1 cellular context compared by ENCODE assay signal in the genomic region with DNA sequence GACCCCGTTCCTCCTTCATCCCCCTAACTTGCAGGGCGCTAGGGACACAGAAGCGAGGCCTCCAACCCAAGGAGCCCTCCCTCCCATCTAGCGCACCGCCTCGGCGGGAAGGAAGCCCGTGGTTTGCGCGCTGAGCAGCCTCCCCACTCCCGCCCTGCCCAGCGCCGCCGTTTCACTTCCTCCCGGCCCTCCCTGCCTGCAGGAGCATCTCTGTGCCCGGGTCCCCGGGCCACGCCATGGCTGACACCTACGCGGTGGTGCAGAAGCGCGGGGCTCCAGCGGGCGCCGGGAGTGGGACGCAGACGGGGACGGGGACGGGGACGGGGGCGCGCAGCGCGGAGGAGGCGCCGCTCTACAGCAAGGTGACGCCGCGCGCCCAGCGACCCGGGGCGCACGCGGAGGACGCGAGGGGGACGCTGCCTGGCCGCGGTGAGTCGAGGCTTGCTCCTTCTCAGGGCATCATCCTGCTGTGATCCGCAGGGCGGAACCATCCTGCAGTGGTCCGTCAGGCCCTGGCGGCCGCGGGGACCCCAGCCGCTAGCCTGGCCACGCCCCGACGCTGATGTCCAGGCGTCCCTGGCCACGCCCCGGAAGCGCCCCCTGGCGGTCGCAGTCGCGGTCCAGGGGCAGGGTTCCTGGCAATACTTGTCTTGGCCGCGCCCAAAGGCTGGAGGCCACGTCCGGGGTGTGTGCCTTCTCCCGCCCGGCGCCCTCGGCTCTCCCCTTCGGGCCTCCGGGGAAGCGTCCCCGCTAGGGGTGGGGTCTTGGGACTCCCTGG.
TF ChIP-seq lines count a peak whose summit lies in the region.

No MANE protein-coding gene starts in this region.

TF ChIP-seq in K562, 482 proteins besides CTCF, POLR2A, EP300 and RAD21 (continued from another document and continues in another):
- TF ChIP-seq, protein P1, sequence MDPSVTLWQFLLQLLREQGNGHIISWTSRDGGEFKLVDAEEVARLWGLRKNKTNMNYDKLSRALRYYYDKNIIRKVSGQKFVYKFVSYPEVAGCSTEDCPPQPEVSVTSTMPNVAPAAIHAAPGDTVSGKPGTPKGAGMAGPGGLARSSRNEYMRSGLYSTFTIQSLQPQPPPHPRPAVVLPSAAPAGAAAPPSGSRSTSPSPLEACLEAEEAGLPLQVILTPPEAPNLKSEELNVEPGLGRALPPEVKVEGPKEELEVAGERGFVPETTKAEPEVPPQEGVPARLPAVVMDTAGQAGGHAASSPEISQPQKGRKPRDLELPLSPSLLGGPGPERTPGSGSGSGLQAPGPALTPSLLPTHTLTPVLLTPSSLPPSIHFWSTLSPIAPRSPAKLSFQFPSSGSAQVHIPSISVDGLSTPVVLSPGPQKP (CRISPR knock-in tag; IDR thresholded peaks at IDR 0.05): no peak
- peak; percentile 50; the same call in 1 of the 2 replicates for TF ChIP-seq RNF2 (IDR thresholded peaks at IDR 0.05)
- no peak for TF ChIP-seq RBM17 (IDR thresholded peaks at IDR 0.05; ENCODE audit: borderline replicate concordance, low read depth, low read length)
- no peak for TF ChIP-seq MAFG (tag; conservative IDR thresholded peaks at IDR 0.05)
- TF ChIP-seq CHD4 (IDR thresholded peaks at IDR 0.05; ENCODE audit: insufficient read depth, insufficient replicate concordance, low read depth, low read length, poor library complexity, severe bottlenecking): no peak
- TF ChIP-seq PYGO2 (tag; IDR thresholded peaks at IDR 0.05): no peak
- TF ChIP-seq NFRKB (IDR thresholded peaks at IDR 0.05; ENCODE audit: low read depth): no peak
- TF ChIP-seq, protein P2, sequence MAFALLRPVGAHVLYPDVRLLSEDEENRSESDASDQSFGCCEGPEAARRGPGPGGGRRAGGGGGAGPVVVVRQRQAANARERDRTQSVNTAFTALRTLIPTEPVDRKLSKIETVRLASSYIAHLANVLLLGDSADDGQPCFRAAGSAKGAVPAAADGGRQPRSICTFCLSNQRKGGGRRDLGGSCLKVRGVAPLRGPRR (CRISPR knock-in tag; IDR thresholded peaks at IDR 0.05): no peak
- TF ChIP-seq TRIM28 (IDR thresholded peaks at IDR 0.05): 0 out of 2 replicates have a peak, but pooled peaks have one; percentile 19
- TF ChIP-seq TCFL5 (CRISPR knock-in tag; conservative IDR thresholded peaks at IDR 0.05): no peak
- TF ChIP-seq TSC22D4 (tag; IDR thresholded peaks at IDR 0.05): no peak
- no peak for TF ChIP-seq SMARCB1 (IDR thresholded peaks at IDR 0.05; ENCODE audit: insufficient read length, low read depth)
- TF ChIP-seq, protein P3, sequence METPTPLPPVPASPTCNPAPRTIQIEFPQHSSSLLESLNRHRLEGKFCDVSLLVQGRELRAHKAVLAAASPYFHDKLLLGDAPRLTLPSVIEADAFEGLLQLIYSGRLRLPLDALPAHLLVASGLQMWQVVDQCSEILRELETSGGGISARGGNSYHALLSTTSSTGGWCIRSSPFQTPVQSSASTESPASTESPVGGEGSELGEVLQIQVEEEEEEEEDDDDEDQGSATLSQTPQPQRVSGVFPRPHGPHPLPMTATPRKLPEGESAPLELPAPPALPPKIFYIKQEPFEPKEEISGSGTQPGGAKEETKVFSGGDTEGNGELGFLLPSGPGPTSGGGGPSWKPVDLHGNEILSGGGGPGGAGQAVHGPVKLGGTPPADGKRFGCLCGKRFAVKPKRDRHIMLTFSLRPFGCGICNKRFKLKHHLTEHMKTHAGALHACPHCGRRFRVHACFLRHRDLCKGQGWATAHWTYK (CRISPR knock-in tag; IDR thresholded peaks at IDR 0.05): 0 out of 2 replicates have a peak, but pooled peaks have one; percentile 45
- peak; percentile 87 for TF ChIP-seq ETV1 (tag; conservative IDR thresholded peaks at IDR 0.05; ENCODE audit: low read depth)
- TF ChIP-seq ADNP (tag; IDR thresholded peaks at IDR 0.05): no peak
- TF ChIP-seq, protein P4, sequence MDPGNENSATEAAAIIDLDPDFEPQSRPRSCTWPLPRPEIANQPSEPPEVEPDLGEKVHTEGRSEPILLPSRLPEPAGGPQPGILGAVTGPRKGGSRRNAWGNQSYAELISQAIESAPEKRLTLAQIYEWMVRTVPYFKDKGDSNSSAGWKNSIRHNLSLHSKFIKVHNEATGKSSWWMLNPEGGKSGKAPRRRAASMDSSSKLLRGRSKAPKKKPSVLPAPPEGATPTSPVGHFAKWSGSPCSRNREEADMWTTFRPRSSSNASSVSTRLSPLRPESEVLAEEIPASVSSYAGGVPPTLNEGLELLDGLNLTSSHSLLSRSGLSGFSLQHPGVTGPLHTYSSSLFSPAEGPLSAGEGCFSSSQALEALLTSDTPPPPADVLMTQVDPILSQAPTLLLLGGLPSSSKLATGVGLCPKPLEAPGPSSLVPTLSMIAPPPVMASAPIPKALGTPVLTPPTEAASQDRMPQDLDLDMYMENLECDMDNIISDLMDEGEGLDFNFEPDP (CRISPR knock-in tag; IDR thresholded peaks at IDR 0.05): no peak
- no peak for TF ChIP-seq ZNF311 (CRISPR knock-in tag; IDR thresholded peaks at IDR 0.05)
- TF ChIP-seq, protein P5, sequence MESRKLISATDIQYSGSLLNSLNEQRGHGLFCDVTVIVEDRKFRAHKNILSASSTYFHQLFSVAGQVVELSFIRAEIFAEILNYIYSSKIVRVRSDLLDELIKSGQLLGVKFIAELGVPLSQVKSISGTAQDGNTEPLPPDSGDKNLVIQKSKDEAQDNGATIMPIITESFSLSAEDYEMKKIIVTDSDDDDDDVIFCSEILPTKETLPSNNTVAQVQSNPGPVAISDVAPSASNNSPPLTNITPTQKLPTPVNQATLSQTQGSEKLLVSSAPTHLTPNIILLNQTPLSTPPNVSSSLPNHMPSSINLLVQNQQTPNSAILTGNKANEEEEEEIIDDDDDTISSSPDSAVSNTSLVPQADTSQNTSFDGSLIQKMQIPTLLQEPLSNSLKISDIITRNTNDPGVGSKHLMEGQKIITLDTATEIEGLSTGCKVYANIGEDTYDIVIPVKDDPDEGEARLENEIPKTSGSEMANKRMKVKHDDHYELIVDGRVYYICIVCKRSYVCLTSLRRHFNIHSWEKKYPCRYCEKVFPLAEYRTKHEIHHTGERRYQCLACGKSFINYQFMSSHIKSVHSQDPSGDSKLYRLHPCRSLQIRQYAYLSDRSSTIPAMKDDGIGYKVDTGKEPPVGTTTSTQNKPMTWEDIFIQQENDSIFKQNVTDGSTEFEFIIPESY (CRISPR knock-in tag; IDR thresholded peaks at IDR 0.05): peak; percentile 97
- TF ChIP-seq KLF13 (tag; IDR thresholded peaks at IDR 0.05; ENCODE audit: borderline replicate concordance, low read depth): no peak
- no peak for TF ChIP-seq SAFB2 (IDR thresholded peaks at IDR 0.05; ENCODE audit: borderline replicate concordance, low read depth, low read length, severe bottlenecking)
- no peak for TF ChIP-seq SNRNP70 (optimal IDR thresholded peaks at IDR 0.05; ENCODE audit: low read depth, low read length)
- TF ChIP-seq NFIX (CRISPR knock-in tag; IDR thresholded peaks at IDR 0.05; ENCODE audit: low read depth): no peak
- TF ChIP-seq BRD9 (IDR thresholded peaks at IDR 0.05; ENCODE audit: low read depth, partially characterized antibody): no peak
- no peak for TF ChIP-seq SREBF1 (IDR thresholded peaks at IDR 0.05; ENCODE audit: borderline replicate concordance, low read depth, low read length)
- TF ChIP-seq, protein P6, sequence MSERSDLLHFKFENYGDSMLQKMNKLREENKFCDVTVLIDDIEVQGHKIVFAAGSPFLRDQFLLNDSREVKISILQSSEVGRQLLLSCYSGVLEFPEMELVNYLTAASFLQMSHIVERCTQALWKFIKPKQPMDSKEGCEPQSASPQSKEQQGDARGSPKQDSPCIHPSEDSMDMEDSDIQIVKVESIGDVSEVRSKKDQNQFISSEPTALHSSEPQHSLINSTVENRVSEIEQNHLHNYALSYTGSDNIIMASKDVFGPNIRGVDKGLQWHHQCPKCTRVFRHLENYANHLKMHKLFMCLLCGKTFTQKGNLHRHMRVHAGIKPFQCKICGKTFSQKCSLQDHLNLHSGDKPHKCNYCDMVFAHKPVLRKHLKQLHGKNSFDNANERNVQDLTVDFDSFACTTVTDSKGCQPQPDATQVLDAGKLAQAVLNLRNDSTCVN (CRISPR knock-in tag; IDR thresholded peaks at IDR 0.05): no peak
- TF ChIP-seq WHSC1 (IDR thresholded peaks at IDR 0.05; ENCODE audit: low read length): no peak
- no peak for TF ChIP-seq ZKSCAN8 (CRISPR knock-in tag; IDR thresholded peaks at IDR 0.05)
- TF ChIP-seq ZSCAN29 (IDR thresholded peaks at IDR 0.05): no peak
- TF ChIP-seq CBX2 (IDR thresholded peaks at IDR 0.05; ENCODE audit: insufficient read depth, low read length, poor library complexity, severe bottlenecking): no peak
- no peak for TF ChIP-seq CC2D1A (IDR thresholded peaks at IDR 0.05)
- no peak for TF ChIP-seq EWSR1 (IDR thresholded peaks at IDR 0.05; ENCODE audit: borderline replicate concordance, low read depth, partially characterized antibody)
- no peak for TF ChIP-seq ZNF764 (CRISPR knock-in tag; IDR thresholded peaks at IDR 0.05; ENCODE audit: low read depth)
- no peak for TF ChIP-seq ARNT (IDR thresholded peaks at IDR 0.05)
- TF ChIP-seq ZNF384 (IDR thresholded peaks at IDR 0.05; ENCODE audit: low read depth, low read length): no peak
- no peak for TF ChIP-seq IFI16 (CRISPR knock-in tag; IDR thresholded peaks at IDR 0.05)
- peak; percentile 55 for TF ChIP-seq U2AF1 (optimal IDR thresholded peaks at IDR 0.05; ENCODE audit: low read depth, low read length)
- no peak for TF ChIP-seq ZNF175 (CRISPR knock-in tag; IDR thresholded peaks at IDR 0.05; ENCODE audit: low read depth)
- TF ChIP-seq, protein P7, sequence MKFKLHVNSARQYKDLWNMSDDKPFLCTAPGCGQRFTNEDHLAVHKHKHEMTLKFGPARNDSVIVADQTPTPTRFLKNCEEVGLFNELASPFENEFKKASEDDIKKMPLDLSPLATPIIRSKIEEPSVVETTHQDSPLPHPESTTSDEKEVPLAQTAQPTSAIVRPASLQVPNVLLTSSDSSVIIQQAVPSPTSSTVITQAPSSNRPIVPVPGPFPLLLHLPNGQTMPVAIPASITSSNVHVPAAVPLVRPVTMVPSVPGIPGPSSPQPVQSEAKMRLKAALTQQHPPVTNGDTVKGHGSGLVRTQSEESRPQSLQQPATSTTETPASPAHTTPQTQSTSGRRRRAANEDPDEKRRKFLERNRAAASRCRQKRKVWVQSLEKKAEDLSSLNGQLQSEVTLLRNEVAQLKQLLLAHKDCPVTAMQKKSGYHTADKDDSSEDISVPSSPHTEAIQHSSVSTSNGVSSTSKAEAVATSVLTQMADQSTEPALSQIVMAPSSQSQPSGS (CRISPR knock-in tag; IDR thresholded peaks at IDR 0.05): no peak
- TF ChIP-seq FOXK2 (conservative IDR thresholded peaks at IDR 0.05 in 1 of 2, IDR thresholded peaks at IDR 0.05 in 1 of 2; ENCODE audit: low read depth in 2 of 2): 0 out of 4 replicates have a peak, but pooled peaks have one; percentile 28 to 42
- TF ChIP-seq NCOA4 (IDR thresholded peaks at IDR 0.05; ENCODE audit: partially characterized antibody): no peak
- TF ChIP-seq, protein P8, sequence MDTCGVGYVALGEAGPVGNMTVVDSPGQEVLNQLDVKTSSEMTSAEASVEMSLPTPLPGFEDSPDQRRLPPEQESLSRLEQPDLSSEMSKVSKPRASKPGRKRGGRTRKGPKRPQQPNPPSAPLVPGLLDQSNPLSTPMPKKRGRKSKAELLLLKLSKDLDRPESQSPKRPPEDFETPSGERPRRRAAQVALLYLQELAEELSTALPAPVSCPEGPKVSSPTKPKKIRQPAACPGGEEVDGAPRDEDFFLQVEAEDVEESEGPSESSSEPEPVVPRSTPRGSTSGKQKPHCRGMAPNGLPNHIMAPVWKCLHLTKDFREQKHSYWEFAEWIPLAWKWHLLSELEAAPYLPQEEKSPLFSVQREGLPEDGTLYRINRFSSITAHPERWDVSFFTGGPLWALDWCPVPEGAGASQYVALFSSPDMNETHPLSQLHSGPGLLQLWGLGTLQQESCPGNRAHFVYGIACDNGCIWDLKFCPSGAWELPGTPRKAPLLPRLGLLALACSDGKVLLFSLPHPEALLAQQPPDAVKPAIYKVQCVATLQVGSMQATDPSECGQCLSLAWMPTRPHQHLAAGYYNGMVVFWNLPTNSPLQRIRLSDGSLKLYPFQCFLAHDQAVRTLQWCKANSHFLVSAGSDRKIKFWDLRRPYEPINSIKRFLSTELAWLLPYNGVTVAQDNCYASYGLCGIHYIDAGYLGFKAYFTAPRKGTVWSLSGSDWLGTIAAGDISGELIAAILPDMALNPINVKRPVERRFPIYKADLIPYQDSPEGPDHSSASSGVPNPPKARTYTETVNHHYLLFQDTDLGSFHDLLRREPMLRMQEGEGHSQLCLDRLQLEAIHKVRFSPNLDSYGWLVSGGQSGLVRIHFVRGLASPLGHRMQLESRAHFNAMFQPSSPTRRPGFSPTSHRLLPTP (IDR thresholded peaks at IDR 0.05; ENCODE audit: borderline replicate concordance, extremely low read depth, insufficient read length): no peak
- TF ChIP-seq, protein P9, sequence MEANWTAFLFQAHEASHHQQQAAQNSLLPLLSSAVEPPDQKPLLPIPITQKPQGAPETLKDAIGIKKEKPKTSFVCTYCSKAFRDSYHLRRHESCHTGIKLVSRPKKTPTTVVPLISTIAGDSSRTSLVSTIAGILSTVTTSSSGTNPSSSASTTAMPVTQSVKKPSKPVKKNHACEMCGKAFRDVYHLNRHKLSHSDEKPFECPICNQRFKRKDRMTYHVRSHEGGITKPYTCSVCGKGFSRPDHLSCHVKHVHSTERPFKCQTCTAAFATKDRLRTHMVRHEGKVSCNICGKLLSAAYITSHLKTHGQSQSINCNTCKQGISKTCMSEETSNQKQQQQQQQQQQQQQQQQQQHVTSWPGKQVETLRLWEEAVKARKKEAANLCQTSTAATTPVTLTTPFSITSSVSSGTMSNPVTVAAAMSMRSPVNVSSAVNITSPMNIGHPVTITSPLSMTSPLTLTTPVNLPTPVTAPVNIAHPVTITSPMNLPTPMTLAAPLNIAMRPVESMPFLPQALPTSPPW (CRISPR knock-in tag; IDR thresholded peaks at IDR 0.05): peak; percentile 53; the same call in 1 of the 2 replicates
- TF ChIP-seq ZNF224 (CRISPR knock-in tag; IDR thresholded peaks at IDR 0.05): no peak
- peak; percentile 32 for TF ChIP-seq MEIS2 (IDR thresholded peaks at IDR 0.05; ENCODE audit: partially characterized antibody)
- TF ChIP-seq PTTG1 (tag; IDR thresholded peaks at IDR 0.05; ENCODE audit: low read depth): no peak
- TF ChIP-seq PML (IDR thresholded peaks at IDR 0.05; ENCODE audit: low read length): peak; percentile 64; the same call in 1 of the 2 replicates
- TF ChIP-seq ASH1L (IDR thresholded peaks at IDR 0.05; ENCODE audit: borderline replicate concordance, low read depth, partially characterized antibody): peak; percentile 51
- peak; percentile 68; the same call in 1 of the 2 replicates for TF ChIP-seq SPI1 (IDR thresholded peaks at IDR 0.05; ENCODE audit: borderline replicate concordance, low read depth, low read length)
- TF ChIP-seq, protein P10, sequence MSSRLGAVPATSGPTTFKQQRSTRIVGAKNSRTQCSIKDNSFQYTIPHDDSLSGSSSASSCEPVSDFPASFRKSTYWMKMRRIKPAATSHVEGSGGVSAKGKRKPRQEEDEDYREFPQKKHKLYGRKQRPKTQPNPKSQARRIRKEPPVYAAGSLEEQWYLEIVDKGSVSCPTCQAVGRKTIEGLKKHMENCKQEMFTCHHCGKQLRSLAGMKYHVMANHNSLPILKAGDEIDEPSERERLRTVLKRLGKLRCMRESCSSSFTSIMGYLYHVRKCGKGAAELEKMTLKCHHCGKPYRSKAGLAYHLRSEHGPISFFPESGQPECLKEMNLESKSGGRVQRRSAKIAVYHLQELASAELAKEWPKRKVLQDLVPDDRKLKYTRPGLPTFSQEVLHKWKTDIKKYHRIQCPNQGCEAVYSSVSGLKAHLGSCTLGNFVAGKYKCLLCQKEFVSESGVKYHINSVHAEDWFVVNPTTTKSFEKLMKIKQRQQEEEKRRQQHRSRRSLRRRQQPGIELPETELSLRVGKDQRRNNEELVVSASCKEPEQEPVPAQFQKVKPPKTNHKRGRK (tag; IDR thresholded peaks at IDR 0.05): no peak
